In the genomic region with DNA sequence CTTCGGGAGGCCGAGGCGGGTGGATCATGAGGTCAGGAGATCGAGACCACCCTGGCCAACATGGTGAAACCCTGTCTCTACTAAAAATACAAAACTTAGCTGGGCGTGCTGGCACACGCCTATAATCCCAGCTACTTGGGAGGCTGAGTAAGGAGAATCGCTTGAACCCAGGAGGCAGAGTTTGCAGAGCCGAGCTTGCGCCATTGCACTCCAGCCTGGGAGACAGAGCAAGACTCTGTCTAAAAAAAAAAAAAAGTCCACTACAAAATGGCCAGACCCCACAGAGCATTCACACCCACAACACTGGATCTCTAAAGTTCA, we compare ENCODE assay signal across 1 cellular context.
DNase-seq lines count a peak whose midpoint lies in the region; TF ChIP-seq lines count a peak whose summit lies in the region.
"Not testable (repeated sequence)": the region's sequence is repeated elsewhere in the genome, so short reads cannot be mapped to it uniquely, and the experiment has no call there.

No MANE protein-coding gene starts in this region.

- not testable (repeated sequence) for TF ChIP-seq CTCF in left ventricle myocardium inferior (IDR thresholded peaks at IDR 0.05; ENCODE audit: borderline replicate concordance)

- H3K9me3 ChIP-seq in left ventricle myocardium inferior (replicated peaks) = not testable (repeated sequence)

- H3K4me1 ChIP-seq in left ventricle myocardium inferior = peaks cover 42% of the 10 kb centered on the region

- H3K27me3 ChIP-seq in left ventricle myocardium inferior (ENCODE audit: low read depth) = not testable (repeated sequence)

- intact Hi-C loops in left ventricle myocardium inferior (cut with micrococcal nuclease) = not testable (repeated sequence)

- not testable (repeated sequence) for DNase-seq in left ventricle myocardium inferior

- peak overlapping the region; percentile 23 for H3K27ac ChIP-seq in left ventricle myocardium inferior (replicated peaks)

- not testable (repeated sequence) for H3K36me3 ChIP-seq in left ventricle myocardium inferior

- H3K4me3 ChIP-seq in left ventricle myocardium inferior = not testable (repeated sequence)
